ENCODE assay signal across 14 cellular contexts in genomic region chrX:72381439-72382198, GRCh38.
DNase-seq lines count a peak whose midpoint lies in the region; ATAC-seq, FAIRE-seq and TF ChIP-seq lines count a peak whose summit lies in the region.
"Had no signal": no experiment of that assay in that cellular context is flagged by ENCODE, and none has a peak within 500 bp of the region (broad histone marks: within the 10 kb centered on the region; RNA-seq: fewer than 3 reads in every experiment).

No MANE protein-coding gene starts in this region.

- H3K4me3 ChIP-seq in BLaER1 treated with 17β-estradiol and CSF1 and Interleukin-3, amounts not matched to agents 10 nM and 100 nM: no peak overlapping the region
- H3K4me3 ChIP-seq in LNCaP clone FGC (ENCODE audit: low read depth, low read length) (no peak overlapping the region), body of pancreas (no peak overlapping the region), HepG2 (replicated peaks in 1 of 3; ENCODE audit: insufficient read depth in 1 of 3, low read depth in 2 of 3, low read length in 3 of 3) (peak overlapping the region in 1 of 3 experiments; percentile 21; a peak in 1 of 6 replicates), H7 (ENCODE audit: insufficient read depth, low read depth, low read length) (no peak overlapping the region)

- peak; percentile 70 for FAIRE-seq in HepG2 (lab: Jason Lieb, UNC)

- TF ChIP-seq EP300 in HepG2 (IDR thresholded peaks at IDR 0.05; ENCODE audit: low read depth in 2 of 2, low read length in 2 of 2) (no peak), HepG2 (CRISPR knock-in tag; IDR thresholded peaks at IDR 0.05; ENCODE audit: borderline replicate concordance) (no peak)

- peaks cover 0 to 7% (median 0%) of the 10 kb centered on the region in 11 experiments; a peak in 2 of 22 replicates for H4K20me1 ChIP-seq in BLaER1 treated with 17β-estradiol and CSF1 and Interleukin-3, amounts not matched to agents 10 nM and 100 nM
- H4K20me1 ChIP-seq in HepG2 (ENCODE audit: insufficient read depth, low read length): no peaks in the 10 kb centered on the region

- TF ChIP-seq CTCF in LNCaP clone FGC (IDR thresholded peaks at IDR 0.05; ENCODE audit: control insufficient read depth, extremely low read depth, insufficient read depth) (no peak), body of pancreas (IDR thresholded peaks at IDR 0.05) (no peak), HepG2 (CRISPR knock-in tag; IDR thresholded peaks at IDR 0.05) (no peak)

- no peaks in the 10 kb centered on the region for H3K79me2 ChIP-seq in HepG2 (ENCODE audit: insufficient read depth, low read length)

- H3K4me1 ChIP-seq in BLaER1 treated with 17β-estradiol and CSF1 and Interleukin-3, amounts not matched to agents 10 nM and 100 nM: peaks cover 16 to 24% (median 20%) of the 10 kb centered on the region in 10 experiments
- peaks cover 18% of the 10 kb centered on the region for H3K4me1 ChIP-seq in body of pancreas
- H3K4me1 ChIP-seq in HepG2 (ENCODE audit: insufficient read depth, low read length): peaks cover 22% of the 10 kb centered on the region

- H3K4me2 ChIP-seq in BLaER1 treated with 17β-estradiol and CSF1 and Interleukin-3, amounts not matched to agents 10 nM and 100 nM: peak overlapping the region; percentile 61 to 83 (median 71)
- peak overlapping the region; percentile 49 for H3K4me2 ChIP-seq in HepG2 (ENCODE audit: low read depth, low read length)

- TF ChIP-seq POLR2A in body of pancreas (IDR thresholded peaks at IDR 0.05): no peak
- no peak for TF ChIP-seq POLR2A in HepG2 (IDR thresholded peaks at IDR 0.05; ENCODE audit: insufficient read depth in 1 of 2, low read depth in 2 of 2, low read length in 2 of 2)

- peak overlapping the region in 8 of 11 experiments; percentile 19 to 51 (median 38); a peak in 14 of 22 replicates for H3K27ac ChIP-seq in BLaER1 treated with 17β-estradiol and CSF1 and Interleukin-3, amounts not matched to agents 10 nM and 100 nM
- peak overlapping the region in 2 of 4 donors; percentile 15 to 41 for H3K27ac ChIP-seq in body of pancreas
- H3K27ac ChIP-seq in HepG2 (ENCODE audit: extremely low read length, insufficient read depth, low read length): peak overlapping the region; percentile 28

- TF ChIP-seq RAD21 in HepG2 (CRISPR knock-in tag; IDR thresholded peaks at IDR 0.05): no peak

- H3K9me3 ChIP-seq in BLaER1 treated with 17β-estradiol and CSF1 and Interleukin-3, amounts not matched to agents 10 nM and 100 nM (replicated peaks in 1 of 11): 0 out of 22 replicates have a peak, but pooled peaks cover 0 to 4% (median 0%) of the 10 kb centered on the region in 11 experiments
- H3K9me3 ChIP-seq in body of pancreas (no peaks in the 10 kb centered on the region), HepG2 (ENCODE audit: low read length) (no peaks in the 10 kb centered on the region)

- 28 to 63% methylated on average over 1 to 2 of the region's 2 CpGs for WGBS in body of pancreas, 2 donors
- WGBS in HepG2 (ENCODE audit: low lambda C conversion rate): 67% methylated on average over 1 of the region's 2 CpGs

- H3K27me3 ChIP-seq in BLaER1 treated with 17β-estradiol and CSF1 and Interleukin-3, amounts not matched to agents 10 nM and 100 nM: peaks cover 16 to 74% (median 60%) of the 10 kb centered on the region in 11 experiments; a peak in 21 of 22 replicates
- H3K27me3 ChIP-seq in body of pancreas (no peaks in the 10 kb centered on the region), HepG2 (ENCODE audit: control insufficient read depth in 1 of 2, insufficient read depth in 2 of 2, low read length in 2 of 2) (no peaks in the 10 kb centered on the region), H7 (ENCODE audit: control insufficient read depth, insufficient read depth, low read length) (no peaks in the 10 kb centered on the region)

- H3K36me3 ChIP-seq in BLaER1 treated with 17β-estradiol and CSF1 and Interleukin-3, amounts not matched to agents 10 nM and 100 nM: 0 out of 22 replicates have a peak, but pooled peaks cover 0 to 6% (median 0%) of the 10 kb centered on the region in 11 experiments
- H3K36me3 ChIP-seq in body of pancreas (replicated peaks in 1 of 2; ENCODE audit: insufficient read depth in 1 of 2, low read depth in 2 of 2) (no peaks in the 10 kb centered on the region), HepG2 (replicated peaks in 1 of 2; ENCODE audit: control insufficient read depth in 1 of 2, insufficient read depth in 2 of 2, low read length in 2 of 2) (no peaks in the 10 kb centered on the region), H7 (replicated peaks; ENCODE audit: control insufficient read depth, insufficient read depth, low read length) (no peaks in the 10 kb centered on the region)

- no TSS peak for BruUV-seq in HepG2 (replicated peaks; lab: Mats Ljungman, UMichigan)

- POLR2A ChIA-PET in HepG2 (lab: Yijun Ruan, JAX): no interaction called here

- in situ Hi-C loops in HepG2 (cut with HindIII; ENCODE audit: extremely low pct_ligation_motif_present, low pct_unique_long_range_greater_than_20kb): no loop called here

- ATAC-seq in body of pancreas (peak; percentile 80), HepG2 (peak; percentile 93), HG03159 (IDR thresholded peaks at IDR 0.05; ENCODE audit: unreplicated experiment) (no peak)
- ATAC-seq: activated CD4-positive, CD25-positive, alpha-beta regulatory T cell treated with anti-CD3 and anti-CD28 coated beads, Interleukin-2, amount 50 U/mL, for 24 hours; HCT116 had no signal

- DNase-seq in LNCaP clone FGC (ENCODE audit: low read depth) (peak; percentile 71), body of pancreas (peak in 3 of 4 donors; percentile 7 to 28 (median 20)), HepG2 (ENCODE audit: low spot score) (peak; percentile 70), H7 (no peak), NCI-H526 treated with DMSO at 0.1 percent for 48 hours (lab: John Stamatoyannopoulos, UW) (no peak)
- DNase-seq in stimulated activated CD4-positive, alpha-beta T cell treated with anti-CD3 and anti-CD28 coated beads, Interleukin-12 subunit alpha, Interleukin-12 subunit beta, amount 100 ng/mL, for 4 hours: no peak
- DNase-seq: mammary epithelial cell; NCI-H1694 treated with DMSO at 0.1 percent for 48 hours; stimulated activated CD4-positive, alpha-beta T cell treated with anti-CD3 and anti-CD28 coated beads, Interleukin-2, amount 100 ng/mL, for 24 hours; stimulated activated naive CD4-positive, alpha-beta T cell had no signal

- H3K9ac ChIP-seq in BLaER1 treated with 17β-estradiol and CSF1 and Interleukin-3, amounts not matched to agents 10 nM and 100 nM: peak overlapping the region in 1 of 11 experiments; percentile 24; a peak in 2 of 22 replicates
- no peak overlapping the region for H3K9ac ChIP-seq in HepG2 (ENCODE audit: insufficient read depth, low read depth, low read length)

- CTCF ChIA-PET in HepG2 (lab: Yijun Ruan, JAX; ENCODE audit: low intra/inter-chr PET ratio, low total read pairs): no interaction called here

- no peak overlapping the region for H2AFZ ChIP-seq in HepG2 (ENCODE audit: low read length)

- intact Hi-C loops in body of pancreas (cut with DNase I): no loop called here
- intact Hi-C loops in HepG2 (cut with micrococcal nuclease; ENCODE audit: unreplicated experiment): no loop called here

TF ChIP-seq in HepG2, 621 proteins besides CTCF, POLR2A, EP300 and RAD21 (continues in another document):
- TF ChIP-seq TBX2 (CRISPR knock-in tag; IDR thresholded peaks at IDR 0.05; ENCODE audit: borderline replicate concordance): peak; percentile 55; the same call in 1 of the 2 replicates
- TF ChIP-seq EED (CRISPR knock-in tag; IDR thresholded peaks at IDR 0.05): no peak
- TF ChIP-seq CREB1 (IDR thresholded peaks at IDR 0.05): no peak
- no peak for TF ChIP-seq CREB1 (CRISPR knock-in tag; IDR thresholded peaks at IDR 0.05)
- no peak for TF ChIP-seq HDAC1 (CRISPR knock-in tag; IDR thresholded peaks at IDR 0.05)
- no peak for TF ChIP-seq MLXIP (CRISPR knock-in tag; IDR thresholded peaks at IDR 0.05; ENCODE audit: borderline replicate concordance)
- no peak for TF ChIP-seq ZBTB21 (CRISPR knock-in tag; IDR thresholded peaks at IDR 0.05)
- TF ChIP-seq HCFC1 (IDR thresholded peaks at IDR 0.05; ENCODE audit: low read depth, low read length): no peak
- TF ChIP-seq POLR2G (IDR thresholded peaks at IDR 0.05; ENCODE audit: low read depth, low read length): no peak
- peak; percentile 49; the same call in 1 of the 2 replicates for TF ChIP-seq GFI1 (CRISPR knock-in tag; IDR thresholded peaks at IDR 0.05; ENCODE audit: borderline replicate concordance)
- TF ChIP-seq, protein P1, sequence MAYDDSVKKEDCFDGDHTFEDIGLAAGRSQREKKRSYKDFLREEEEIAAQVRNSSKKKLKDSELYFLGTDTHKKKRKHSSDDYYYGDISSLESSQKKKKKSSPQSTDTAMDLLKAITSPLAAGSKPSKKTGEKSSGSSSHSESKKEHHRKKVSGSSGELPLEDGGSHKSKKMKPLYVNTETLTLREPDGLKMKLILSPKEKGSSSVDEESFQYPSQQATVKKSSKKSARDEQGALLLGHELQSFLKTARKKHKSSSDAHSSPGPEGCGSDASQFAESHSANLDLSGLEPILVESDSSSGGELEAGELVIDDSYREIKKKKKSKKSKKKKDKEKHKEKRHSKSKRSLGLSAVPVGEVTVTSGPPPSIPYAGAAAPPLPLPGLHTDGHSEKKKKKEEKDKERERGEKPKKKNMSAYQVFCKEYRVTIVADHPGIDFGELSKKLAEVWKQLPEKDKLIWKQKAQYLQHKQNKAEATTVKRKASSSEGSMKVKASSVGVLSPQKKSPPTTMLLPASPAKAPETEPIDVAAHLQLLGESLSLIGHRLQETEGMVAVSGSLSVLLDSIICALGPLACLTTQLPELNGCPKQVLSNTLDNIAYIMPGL (CRISPR knock-in tag; IDR thresholded peaks at IDR 0.05; ENCODE audit: borderline replicate concordance in 1 of 2, low read depth in 1 of 2): no peak

Comparison
In these comparisons a context has a peak if more than half of its experiments do, and no peak if none do; other contexts are left out.
1. DNase-seq: peak in LNCaP clone FGC (single experiment), body of pancreas (3 of 4) and HepG2 (single experiment); none in stimulated activated CD4-positive, alpha-beta T cell treated with anti-CD3 and anti-CD28 coated beads, Interleukin-12 subunit alpha, Interleukin-12 subunit beta, amount 100 ng/mL, for 4 hours (single experiment), H7 (single experiment) and NCI-H526 treated with DMSO at 0.1 percent for 48 hours (single experiment).